In genomic region chr20:47773381-47773786, GRCh38 we compare ENCODE assay signal across 2 cellular contexts.
TF ChIP-seq lines count a peak whose summit lies in the region.

No MANE protein-coding gene starts in this region.

TF ChIP-seq in H1, 55 proteins besides CTCF, POLR2A, EP300 and RAD21:
- no peak for TF ChIP-seq TBP (IDR thresholded peaks at IDR 0.05; ENCODE audit: low read depth, low read length)
- no peak for TF ChIP-seq KDM4A (IDR thresholded peaks at IDR 0.05; ENCODE audit: low read depth, low read length, severe bottlenecking)
- no peak for TF ChIP-seq SAP30 (IDR thresholded peaks at IDR 0.05; ENCODE audit: insufficient read depth, insufficient replicate concordance, low read length)
- TF ChIP-seq MAX (IDR thresholded peaks at IDR 0.05), result no peak
- TF ChIP-seq RNF2 (IDR thresholded peaks at IDR 0.05; ENCODE audit: borderline replicate concordance, low read depth, low read length, missing control alignments, poor library complexity, severe bottlenecking), result no peak
- TF ChIP-seq SUZ12 (IDR thresholded peaks at IDR 0.05; ENCODE audit: low read length), result no peak
- 0 out of 2 replicates have a peak, but pooled peaks have one; percentile 62 for TF ChIP-seq KDM1A (IDR thresholded peaks at IDR 0.05; ENCODE audit: borderline replicate concordance, low read length)

TF ChIP-seq in HepG2, 621 proteins besides CTCF, POLR2A, EP300 and RAD21:
- TF ChIP-seq CREB3 (CRISPR knock-in tag; IDR thresholded peaks at IDR 0.05) (no peak), ZMYM3 (CRISPR knock-in tag; IDR thresholded peaks at IDR 0.05) (peak; percentile 47; the same call in 1 of the 2 replicates)
